In the genomic region with DNA sequence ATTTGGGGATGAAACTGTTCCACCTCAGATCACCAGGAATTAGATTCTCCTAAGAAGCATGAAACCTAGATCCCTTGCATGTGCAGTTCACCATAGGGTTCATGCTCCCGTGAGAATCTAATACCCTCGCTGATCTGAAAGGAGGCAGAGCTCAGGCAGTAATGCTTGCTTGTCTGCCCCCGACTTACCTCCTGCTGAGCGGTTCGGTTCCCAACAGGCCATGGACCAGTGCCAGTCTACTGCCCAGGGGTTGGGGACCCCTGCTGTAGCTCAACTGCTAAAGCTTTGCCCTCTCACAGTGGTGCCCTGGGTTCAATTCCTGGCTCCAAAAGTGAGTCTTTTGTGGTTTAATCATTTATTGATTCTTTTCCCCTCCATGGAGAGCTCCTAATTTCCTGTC, we compare ENCODE assay signal across 32 cellular contexts. TPM values are rescaled to one million over a fixed set of nuclear protein-coding genes. Genes with fewer than 3 reads are reported as not detected.
DNase-seq lines count a peak whose midpoint lies in the region; ATAC-seq, FAIRE-seq and TF ChIP-seq lines count a peak whose summit lies in the region.
"Had no signal": no experiment of that assay in that cellular context is flagged by ENCODE, and none has a peak within 500 bp of the region (broad histone marks: within the 10 kb centered on the region; RNA-seq: fewer than 3 reads in every experiment).

No MANE protein-coding gene starts in this region.

- no peak overlapping the region for H3K4me3 ChIP-seq in vagina
- H3K4me3 ChIP-seq: colonic mucosa, GM12878, SJSA1, smooth muscle cell, upper lobe of left lung had no signal

- peak overlapping the region; percentile 24 for H3K27ac ChIP-seq in vagina
- H3K27ac ChIP-seq: colonic mucosa, SJSA1 had no signal

- intact Hi-C loops in activated CD4-positive, alpha-beta memory T cell treated with anti-CD3 and anti-CD28 coated beads for 36 hours (cut with micrococcal nuclease) = no loop called here
- intact Hi-C loops in vagina (cut with DNase I) (no loop called here), sciatic nerve (cut with DNase I) (no loop called here)

- peaks cover 4% of the 10 kb centered on the region for H3K4me1 ChIP-seq in vagina
- H3K4me1 ChIP-seq: colonic mucosa, SJSA1 had no signal

- peak overlapping the region; percentile 98 for H3K27ac Mint-ChIP-seq in activated naive CD4-positive, alpha-beta T cell treated with anti-CD3 and anti-CD28 coated beads, Interleukin-2, amount 50 U/mL, for 24 hours
- H3K27ac Mint-ChIP-seq in activated CD4-positive, alpha-beta memory T cell treated with anti-CD3 and anti-CD28 coated beads for 36 hours = peak overlapping the region; percentile 97
- peak overlapping the region; percentile 92 for H3K27ac Mint-ChIP-seq in central memory CD8-positive, alpha-beta T cell (ENCODE audit: low read depth)
- H3K27ac Mint-ChIP-seq in stimulated activated naive B cell treated with anti-CD40 and anti-IgM and Interleukin-4, amounts not matched to agents 10 μg/mL and 1 μg/mL and 100 μg/mL, for 72 hours = no peak overlapping the region
- H3K27ac Mint-ChIP-seq: natural killer cell had no signal

- no peaks in the 10 kb centered on the region for H3K9me3 Mint-ChIP-seq in activated naive CD4-positive, alpha-beta T cell treated with anti-CD3 and anti-CD28 coated beads, Interleukin-2, amount 50 U/mL, for 24 hours
- peaks cover 7% of the 10 kb centered on the region for H3K9me3 Mint-ChIP-seq in activated CD4-positive, alpha-beta memory T cell treated with anti-CD3 and anti-CD28 coated beads for 36 hours
- H3K9me3 Mint-ChIP-seq in central memory CD8-positive, alpha-beta T cell = no peaks in the 10 kb centered on the region
- no peaks in the 10 kb centered on the region for H3K9me3 Mint-ChIP-seq in stimulated activated naive B cell treated with anti-CD40 and anti-IgM and Interleukin-4, amounts not matched to agents 10 μg/mL and 1 μg/mL and 100 μg/mL, for 72 hours
- H3K9me3 Mint-ChIP-seq: natural killer cell had no signal

- no peaks in the 10 kb centered on the region for H3K9me3 ChIP-seq in vagina
- H3K9me3 ChIP-seq: colonic mucosa, heart left ventricle, SJSA1, upper lobe of left lung had no signal

- H3K36me3 ChIP-seq in vagina = no peaks in the 10 kb centered on the region
- H3K36me3 ChIP-seq: colonic mucosa, heart left ventricle, SJSA1, upper lobe of left lung had no signal

- CTCF ChIA-PET in activated CD4-positive, alpha-beta memory T cell treated with anti-CD3 and anti-CD28 coated beads for 36 hours (lab: Charles Lee) = interaction anchor here (1.1 to 3.1 kb wide), 3 partner anchors 19 to 71 kb away, joined by 3 to 12 read pairs (median 7); no protein-coding TSS in a partner anchor

- peaks cover 86% of the 10 kb centered on the region for H3K4me1 Mint-ChIP-seq in activated naive CD4-positive, alpha-beta T cell treated with anti-CD3 and anti-CD28 coated beads, Interleukin-2, amount 50 U/mL, for 24 hours
- peaks cover 89% of the 10 kb centered on the region for H3K4me1 Mint-ChIP-seq in activated CD4-positive, alpha-beta memory T cell treated with anti-CD3 and anti-CD28 coated beads for 36 hours (ENCODE audit: low read depth)
- peaks cover 85% of the 10 kb centered on the region for H3K4me1 Mint-ChIP-seq in central memory CD8-positive, alpha-beta T cell
- peaks cover 61 to 75% of the 10 kb centered on the region in 2 donors for H3K4me1 Mint-ChIP-seq in stimulated activated naive B cell treated with anti-CD40 and anti-IgM and Interleukin-4, amounts not matched to agents 10 μg/mL and 1 μg/mL and 100 μg/mL, for 72 hours

- POLR2A ChIA-PET in activated CD4-positive, alpha-beta memory T cell treated with anti-CD3 and anti-CD28 coated beads for 36 hours (lab: Charles Lee) = interaction anchor here (0.6 to 7.6 kb wide), 3 partner anchors 20 to 138 kb away, joined by 3 to 75 read pairs (median 3); partner anchors contain the start of gene UBE4A

- no peak for DNase-seq in activated naive CD4-positive, alpha-beta T cell treated with anti-CD3 and anti-CD28 coated beads, Interleukin-2, amount 50 U/mL, for 16 hours
- no peak for DNase-seq in activated CD4-positive, alpha-beta memory T cell treated with anti-CD3 and anti-CD28 coated beads for 36 hours
- DNase-seq in central memory CD8-positive, alpha-beta T cell (ENCODE audit: low spot score in 2 of 2) = no peak
- no peak for DNase-seq in vagina (ENCODE audit: extremely low spot score in 2 of 2)
- DNase-seq in sciatic nerve (ENCODE audit: low spot score) = no peak
- DNase-seq in HTR-8/SVneo (ENCODE audit: insufficient read length, low spot score) = no peak
- no peak for DNase-seq in stimulated activated naive B cell treated with anti-CD40 and anti-IgM and Interleukin-4, amounts not matched to agents 10 μg/mL and 1 μg/mL and 100 μg/mL, for 72 hours
- DNase-seq: activated CD4-positive, alpha-beta T cell treated with anti-CD3 and anti-CD28 coated beads for 48 hours; activated naive CD4-positive, alpha-beta T cell; aorta; Calu3; colonic mucosa; foreskin fibroblast; heart left ventricle; Karpas-422; midbrain; natural killer cell; NCI-H1436 treated with DMSO at 0.1 percent for 48 hours; NCI-H2107; NCI-H446; NCI-H82; RPMI8226; stimulated activated CD4-positive, alpha-beta T cell treated with anti-CD3 and anti-CD28 coated beads, Interleukin-1b, Interleukin-23, amount 100 ng/mL, for 48 hours; upper lobe of left lung had no signal

- no peaks in the 10 kb centered on the region for H3K27me3 ChIP-seq in vagina
- H3K27me3 ChIP-seq: colonic mucosa, SJSA1, upper lobe of left lung had no signal

- ATAC-seq in central memory CD8-positive, alpha-beta T cell (replicated peaks; ENCODE audit: extremely low read depth, poor library complexity, severe bottlenecking) = no peak
- no peak for ATAC-seq in sciatic nerve
- ATAC-seq in stimulated activated naive B cell treated with anti-CD40 and anti-IgM and Interleukin-4, amounts not matched to agents 10 μg/mL and 1 μg/mL and 100 μg/mL, for 72 hours (replicated peaks) = no peak
- ATAC-seq: GM12878, heart left ventricle, HepG2, natural killer cell had no signal

- no peaks in the 10 kb centered on the region for H3K27me3 Mint-ChIP-seq in activated naive CD4-positive, alpha-beta T cell treated with anti-CD3 and anti-CD28 coated beads, Interleukin-2, amount 50 U/mL, for 24 hours
- H3K27me3 Mint-ChIP-seq in activated CD4-positive, alpha-beta memory T cell treated with anti-CD3 and anti-CD28 coated beads for 36 hours = no peaks in the 10 kb centered on the region
- H3K27me3 Mint-ChIP-seq in central memory CD8-positive, alpha-beta T cell = no peaks in the 10 kb centered on the region
- peaks cover 4% of the 10 kb centered on the region in 2 donors for H3K27me3 Mint-ChIP-seq in stimulated activated naive B cell treated with anti-CD40 and anti-IgM and Interleukin-4, amounts not matched to agents 10 μg/mL and 1 μg/mL and 100 μg/mL, for 72 hours

- TF ChIP-seq CTCF in vagina (IDR thresholded peaks at IDR 0.05) = no peak

- peaks cover 21% of the 10 kb centered on the region for H3K36me3 Mint-ChIP-seq in activated naive CD4-positive, alpha-beta T cell treated with anti-CD3 and anti-CD28 coated beads, Interleukin-2, amount 50 U/mL, for 24 hours
- peaks cover 66% of the 10 kb centered on the region for H3K36me3 Mint-ChIP-seq in activated CD4-positive, alpha-beta memory T cell treated with anti-CD3 and anti-CD28 coated beads for 36 hours
- peaks cover 16% of the 10 kb centered on the region for H3K36me3 Mint-ChIP-seq in central memory CD8-positive, alpha-beta T cell (ENCODE audit: insufficient read depth)
- peaks cover 59 to 67% of the 10 kb centered on the region in 2 donors for H3K36me3 Mint-ChIP-seq in stimulated activated naive B cell treated with anti-CD40 and anti-IgM and Interleukin-4, amounts not matched to agents 10 μg/mL and 1 μg/mL and 100 μg/mL, for 72 hours
- H3K36me3 Mint-ChIP-seq: natural killer cell had no signal

- no peak for TF ChIP-seq POLR2A in vagina (IDR thresholded peaks at IDR 0.05)

- peak overlapping the region; percentile 41 for H3K4me3 Mint-ChIP-seq in activated naive CD4-positive, alpha-beta T cell treated with anti-CD3 and anti-CD28 coated beads, Interleukin-2, amount 50 U/mL, for 24 hours
- peak overlapping the region; percentile 81 for H3K4me3 Mint-ChIP-seq in activated CD4-positive, alpha-beta memory T cell treated with anti-CD3 and anti-CD28 coated beads for 36 hours
- H3K4me3 Mint-ChIP-seq in central memory CD8-positive, alpha-beta T cell = peak overlapping the region; percentile 78
- H3K4me3 Mint-ChIP-seq in stimulated activated naive B cell treated with anti-CD40 and anti-IgM and Interleukin-4, amounts not matched to agents 10 μg/mL and 1 μg/mL and 100 μg/mL, for 72 hours = peak overlapping the region in 1 of 2 donors; percentile 11
- H3K4me3 Mint-ChIP-seq: natural killer cell had no signal

- no peak for FAIRE-seq in HTR-8/SVneo (lab: Jason Lieb, UNC)
- FAIRE-seq: GM12878, HepG2 had no signal

RNA-seq across cellular contexts. Expression of gene JAML, which starts 3.4 kb away (rescaled TPM):
- total RNA-seq in activated CD4-positive, alpha-beta memory T cell treated with anti-CD3 and anti-CD28 coated beads for 36 hours = 100 to 1,000 TPM; 155 to 163 TPM
- total RNA-seq in vagina (17.2 TPM), sciatic nerve (20.8 TPM)
- total RNA-seq: Calu3, osteocyte, renal cortical epithelial cell, SJSA1, smooth muscle cell had no signal

RNA-seq across cellular contexts. Expression of gene MPZL3, which starts 30.7 kb away (rescaled TPM):
- 10 to 100 TPM; 47.3 to 49.0 TPM for total RNA-seq in activated CD4-positive, alpha-beta memory T cell treated with anti-CD3 and anti-CD28 coated beads for 36 hours
- total RNA-seq in vagina (9.1 TPM), sciatic nerve (2.7 TPM)
- total RNA-seq: SJSA1 had no signal

RNA-seq across cellular contexts. Expression of gene MPZL2, which starts 42.7 kb away (rescaled TPM):
- total RNA-seq in activated CD4-positive, alpha-beta memory T cell treated with anti-CD3 and anti-CD28 coated beads for 36 hours = 10 to 100 TPM; 15.8 to 17.8 TPM
- 165 TPM for total RNA-seq in vagina
- 49.6 TPM for total RNA-seq in sciatic nerve
- total RNA-seq: osteocyte, SJSA1 had no signal

RNA-seq across cellular contexts. Expression of gene SCN2B, which starts 45.0 kb away (rescaled TPM):
- total RNA-seq in activated CD4-positive, alpha-beta memory T cell treated with anti-CD3 and anti-CD28 coated beads for 36 hours = not detected
- 0.49 TPM for total RNA-seq in vagina
- 2.7 TPM for total RNA-seq in sciatic nerve
- total RNA-seq: Calu3; GM12878; natural killer cell; osteocyte; SJSA1; T-helper 1 cell treated with Interleukin-12 subunit alpha and Interleukin-12 subunit beta and Interleukin-4 antibody, amounts not matched to agents 30 ng/mL and 1 ng/mL, for 36 hours had no signal
